In genomic region chr10:62016477-62017140, GRCh38 we compare ENCODE assay signal across 8 cellular contexts.
A peak's percentile ranks its signal among the peaks of the same experiment; 100 is the strongest.
DNase-seq lines count a peak whose midpoint lies in the region; ATAC-seq and TF ChIP-seq lines count a peak whose summit lies in the region.

No MANE protein-coding gene starts in this region.

- H3K4me1 ChIP-seq in duodenal mucosa (ENCODE audit: control insufficient read depth in 1 of 2, insufficient read depth in 2 of 2, low read length in 2 of 2) (peaks cover 33 to 56% of the 10 kb centered on the region in 2 donors), tibial nerve (peaks cover 0 to 51% (median 44%) of the 10 kb centered on the region in 4 donors)

- no peak for TF ChIP-seq EP300 in tibial nerve (IDR thresholded peaks at IDR 0.05)

- TF ChIP-seq CTCF in tibial nerve (IDR thresholded peaks at IDR 0.05): no peak

- H3K9me3 Mint-ChIP-seq in activated naive CD4-positive, alpha-beta T cell treated with anti-CD3 and anti-CD28 coated beads, Interleukin-2, amount 50 U/mL, for 24 hours: peaks cover 6% of the 10 kb centered on the region
- no peaks in the 10 kb centered on the region for H3K9me3 Mint-ChIP-seq in activated naive CD4-positive, alpha-beta T cell treated with anti-CD3 and anti-CD28 coated beads, Interleukin-2, amount 50 U/mL, for 72 hours

- H3K4me3 ChIP-seq in duodenal mucosa (ENCODE audit: low read depth in 1 of 2, low read length in 2 of 2) (no peak overlapping the region), tibial nerve (no peak overlapping the region)

- ATAC-seq in activated naive CD4-positive, alpha-beta T cell treated with anti-CD3 and anti-CD28 coated beads, Interleukin-2, amount 50 U/mL, for 72 hours: no peak
- peak; percentile 61 for ATAC-seq in HG03103 (IDR thresholded peaks at IDR 0.05; ENCODE audit: low read depth, unreplicated experiment)

- no peak for TF ChIP-seq POLR2A in tibial nerve (IDR thresholded peaks at IDR 0.05)

- no peak for DNase-seq in activated naive CD4-positive, alpha-beta T cell treated with anti-CD3 and anti-CD28 coated beads, Interleukin-2, amount 50 U/mL, for 72 hours (ENCODE audit: low spot score in 2 of 2)
- DNase-seq in tibial nerve (ENCODE audit: low spot score in 2 of 2) (no peak), putamen (ENCODE audit: low spot score) (no peak), hypothalamus (lab: John Stamatoyannopoulos, UW) (no peak), kidney tubule cell (ENCODE audit: low spot score) (no peak)

- no peaks in the 10 kb centered on the region for H3K27me3 Mint-ChIP-seq in activated naive CD4-positive, alpha-beta T cell treated with anti-CD3 and anti-CD28 coated beads, Interleukin-2, amount 50 U/mL, for 24 hours

- H3K27ac ChIP-seq in duodenal mucosa (ENCODE audit: low read depth, low read length) (peak overlapping the region; percentile 30), tibial nerve (peak overlapping the region in 3 of 4 donors; percentile 50 to 65 (median 62))

- H3K36me3 Mint-ChIP-seq in activated naive CD4-positive, alpha-beta T cell treated with anti-CD3 and anti-CD28 coated beads, Interleukin-2, amount 50 U/mL, for 24 hours: peaks cover 34% of the 10 kb centered on the region
- H3K36me3 Mint-ChIP-seq in activated naive CD4-positive, alpha-beta T cell treated with anti-CD3 and anti-CD28 coated beads, Interleukin-2, amount 50 U/mL, for 72 hours: peaks cover 1 to 73% of the 10 kb centered on the region in 2 donors

- H3K27me3 ChIP-seq in duodenal mucosa (ENCODE audit: control insufficient read depth in 1 of 2, insufficient read depth in 2 of 2, low read length in 2 of 2): no peaks in the 10 kb centered on the region
- no peaks in the 10 kb centered on the region for H3K27me3 ChIP-seq in tibial nerve

- H3K9ac ChIP-seq in duodenal mucosa (ENCODE audit: low read depth in 1 of 2, low read length in 2 of 2): no peak overlapping the region

- H3K36me3 ChIP-seq in duodenal mucosa (ENCODE audit: control insufficient read depth in 1 of 2, insufficient read depth in 2 of 2, low read length in 2 of 2): no peaks in the 10 kb centered on the region
- H3K36me3 ChIP-seq in tibial nerve: no peaks in the 10 kb centered on the region

- WGBS in tibial nerve, 2 donors: 48 to 50% methylated on average over 4 of the region's 4 CpGs

- H3K9me3 ChIP-seq in duodenal mucosa (ENCODE audit: control insufficient read depth in 1 of 2, low read length in 2 of 2) (no peaks in the 10 kb centered on the region), tibial nerve (no peaks in the 10 kb centered on the region)

- peaks cover 63% of the 10 kb centered on the region for H3K4me1 Mint-ChIP-seq in activated naive CD4-positive, alpha-beta T cell treated with anti-CD3 and anti-CD28 coated beads, Interleukin-2, amount 50 U/mL, for 24 hours

- peak overlapping the region; percentile 91 for H3K27ac Mint-ChIP-seq in activated naive CD4-positive, alpha-beta T cell treated with anti-CD3 and anti-CD28 coated beads, Interleukin-2, amount 50 U/mL, for 24 hours
- peak overlapping the region in 1 of 2 donors; percentile 97 for H3K27ac Mint-ChIP-seq in activated naive CD4-positive, alpha-beta T cell treated with anti-CD3 and anti-CD28 coated beads, Interleukin-2, amount 50 U/mL, for 72 hours

- H3K4me3 Mint-ChIP-seq in activated naive CD4-positive, alpha-beta T cell treated with anti-CD3 and anti-CD28 coated beads, Interleukin-2, amount 50 U/mL, for 24 hours: no peak overlapping the region
